8 cellular contexts compared by ENCODE assay signal in genomic region chr4:37976513-37976912, GRCh38. TPM values are rescaled to one million over a fixed set of nuclear protein-coding genes. Genes with fewer than 3 reads are reported as not detected.
DNase-seq lines count a peak whose midpoint lies in the region; ATAC-seq, FAIRE-seq and TF ChIP-seq lines count a peak whose summit lies in the region.

No MANE protein-coding gene starts in this region.

- no peaks in the 10 kb centered on the region for H3K9me3 ChIP-seq in kidney (ENCODE audit: control insufficient read depth in 1 of 2, low read length in 2 of 2)

- no peak for ATAC-seq in HG02678 (IDR thresholded peaks at IDR 0.05; ENCODE audit: unreplicated experiment)

- peak overlapping the region; percentile 39 to 69 for H3K4me3 ChIP-seq in kidney (ENCODE audit: low read length in 2 of 2)

- H3K4me1 ChIP-seq in kidney (ENCODE audit: control insufficient read depth in 1 of 2, insufficient read depth in 1 of 2, low read depth in 1 of 2, low read length in 2 of 2): peaks cover 28 to 35% of the 10 kb centered on the region in 2 donors

- H3K36me3 ChIP-seq in kidney (ENCODE audit: control insufficient read depth in 1 of 2, insufficient read depth in 2 of 2, low read length in 2 of 2): no peaks in the 10 kb centered on the region

- intact Hi-C loops in kidney (cut with DNase I): no loop called here

- DNase-seq in NCI-H82 (lab: John Stamatoyannopoulos, UW) (peak; percentile 38), NCI-H82 treated with DMSO at 0.1 percent for 48 hours (lab: John Stamatoyannopoulos, UW; ENCODE audit: unreplicated experiment) (no peak), amniotic epithelial cell (ENCODE audit: low read depth) (peak; percentile 52), kidney (no peak), superior temporal gyrus (ENCODE audit: extremely low spot score) (peak; percentile 33), midbrain (lab: John Stamatoyannopoulos, UW) (no peak), RCC 7860 (ENCODE audit: low spot score) (no peak)

- H3K27ac ChIP-seq in kidney (ENCODE audit: low read depth in 2 of 2, low read length in 2 of 2): peak overlapping the region; percentile 77 to 97

- no peak for TF ChIP-seq CTCF in kidney (IDR thresholded peaks at IDR 0.05; ENCODE audit: borderline replicate concordance, extremely low read depth, insufficient read depth)

- FAIRE-seq in kidney (lab: Jason Lieb, UNC) (no peak), RCC 7860 (lab: Jason Lieb, UNC) (no peak)

- peak overlapping the region; percentile 60 to 85 for H3K9ac ChIP-seq in kidney (ENCODE audit: low read length in 2 of 2)

RNA-seq across cellular contexts. Expression of gene PTTG2, which starts 16.3 kb away (rescaled TPM):
- total RNA-seq in kidney: 1.0 TPM
- polyA plus RNA-seq in kidney (ENCODE audit: insufficient read depth, low read depth, low replicate concordance): not detected

Comparison
In these comparisons a context has a peak if more than half of its experiments do, and no peak if none do; other contexts are left out.
1. DNase-seq: peak in NCI-H82 (single experiment), amniotic epithelial cell (single experiment) and superior temporal gyrus (single experiment); none in NCI-H82 treated with DMSO at 0.1 percent for 48 hours (single experiment), kidney (single experiment), midbrain (single experiment) and RCC 7860 (single experiment).